ENCODE assay signal across 1 cellular context in the genomic region with DNA sequence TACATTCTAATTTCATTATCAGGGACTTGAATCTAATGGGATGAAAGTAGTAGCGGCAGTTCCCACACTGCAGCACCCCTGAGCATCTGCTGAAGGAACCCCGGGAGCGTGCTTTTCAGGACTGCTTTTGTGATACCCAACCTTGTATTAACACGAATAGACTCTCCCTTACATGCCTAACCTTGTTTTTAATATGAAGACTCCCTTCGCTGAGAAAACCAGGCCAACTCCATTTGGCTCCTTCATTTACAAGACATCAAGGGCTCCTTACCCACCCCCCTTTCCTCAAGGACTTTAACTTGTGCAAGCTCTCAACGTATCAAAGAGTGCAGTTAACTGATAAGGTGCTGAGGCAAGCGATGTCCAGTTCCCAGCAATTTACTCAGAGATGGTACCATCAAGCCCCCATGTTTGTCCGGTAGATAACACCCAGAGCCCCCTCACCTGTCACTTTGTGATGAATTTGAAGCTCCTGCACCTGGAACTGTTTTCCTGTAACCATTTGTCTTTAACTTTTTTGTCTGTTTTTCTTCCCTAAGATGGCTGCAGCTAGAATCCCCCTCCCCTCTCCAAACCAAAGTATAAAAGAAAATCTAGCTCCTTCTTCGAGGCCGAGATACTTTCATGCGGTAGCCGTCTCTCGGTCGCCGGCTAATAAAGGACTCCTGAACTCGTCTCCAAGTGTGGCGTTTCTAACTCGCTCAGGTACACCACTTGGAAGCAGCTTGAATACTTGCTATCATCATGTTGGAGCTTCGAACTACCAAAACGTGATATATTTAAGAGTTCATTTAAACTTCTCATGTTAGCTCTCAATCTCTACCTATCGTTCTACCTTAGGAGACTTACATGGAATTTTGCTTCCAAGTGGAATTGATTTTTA.
TF ChIP-seq lines count a peak whose summit lies in the region.

No MANE protein-coding gene starts in this region.

TF ChIP-seq in HEK293, 187 proteins besides CTCF, POLR2A, EP300 and RAD21 (continued from another document):
- TF ChIP-seq PRDM2 (tag by site-specific recombination; IDR thresholded peaks at IDR 0.05; ENCODE audit: borderline replicate concordance) = no peak
- no peak for TF ChIP-seq ZNF600 (tag by site-specific recombination; IDR thresholded peaks at IDR 0.05)
- 0 out of 2 replicates have a peak, but pooled peaks have one; percentile 18 for TF ChIP-seq ZSCAN30 (tag by site-specific recombination; IDR thresholded peaks at IDR 0.05)
- no peak for TF ChIP-seq SALL2 (tag by site-specific recombination; IDR thresholded peaks at IDR 0.05; ENCODE audit: borderline replicate concordance)
- no peak for TF ChIP-seq WT1 (tag by site-specific recombination; IDR thresholded peaks at IDR 0.05)
- no peak for TF ChIP-seq ZNF544 (tag by site-specific recombination; IDR thresholded peaks at IDR 0.05)
